Comparison of ENCODE assay signal across 31 cellular contexts in the genomic region with DNA sequence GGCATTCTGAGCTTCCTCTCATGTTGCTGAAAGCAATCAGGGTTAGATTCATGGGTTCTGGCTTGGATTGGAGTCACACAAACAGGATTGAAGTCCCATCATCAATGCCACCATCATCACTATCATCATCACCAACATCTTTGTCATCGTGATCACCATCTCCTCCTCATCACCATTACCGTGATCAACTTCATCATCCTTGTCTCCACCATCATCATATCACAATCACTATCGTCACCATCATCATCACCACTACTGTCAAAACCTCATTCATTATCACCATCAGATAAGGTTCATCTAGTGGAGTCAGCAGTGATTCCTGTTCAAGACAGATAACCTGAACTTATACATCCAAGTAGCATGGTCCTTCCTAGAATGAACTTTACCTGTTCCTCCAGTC.
"Had no signal": no experiment of that assay in that cellular context is flagged by ENCODE, and none has a peak within 500 bp of the region (broad histone marks: within the 10 kb centered on the region; RNA-seq: fewer than 3 reads in every experiment).

No MANE protein-coding gene starts in this region.

- H3K9me3 ChIP-seq: ovary, psoas muscle, suprapubic skin, testis, tibial artery, transverse colon, upper lobe of right lung, uterus had no signal

- H3K4me2 ChIP-seq: neural progenitor cell, smooth muscle cell had no signal

- DNase-seq: natural killer cell; occipital lobe; ovary; posterior cingulate gyrus; psoas muscle; right cardiac atrium; spleen; stimulated activated CD4-positive, alpha-beta T cell treated with anti-CD3 and anti-CD28 coated beads, Interleukin-12 subunit alpha, Interleukin-12 subunit beta, amount 100 ng/mL, for 4 hours; stimulated activated CD4-positive, alpha-beta T cell treated with anti-CD3 and anti-CD28 coated beads, Interleukin-1b, Interleukin-23, amount 100 ng/mL, for 48 hours; stimulated activated CD4-positive, alpha-beta T cell treated with anti-CD3 and anti-CD28 coated beads, Interleukin-4, amount 100 ng/mL, for 1 hour; stimulated activated CD4-positive, alpha-beta T cell treated with anti-CD3 and anti-CD28 coated beads, Interleukin-4, amount 100 ng/mL, for 4 hours; stimulated activated CD8-positive, alpha-beta memory T cell treated with anti-CD3 and anti-CD28 coated beads, Interleukin-4, amount 100 ng/mL, for 48 hours; stimulated activated naive CD4-positive, alpha-beta T cell; stimulated activated naive CD8-positive, alpha-beta T cell treated with anti-CD3 and anti-CD28 coated beads, Interleukin-15, amount 100 ng/mL, for 72 hours; stimulated activated naive CD8-positive, alpha-beta T cell treated with anti-CD3 and anti-CD28 coated beads, Interleukin-15, Interleukin-2, amounts not matched to agents 100 U/mL and 50 U/mL, for 24 hours; substantia nigra; testis; tibial artery; transverse colon; upper lobe of right lung; uterus had no signal

- H3K36me3 Mint-ChIP-seq: natural killer cell; neural progenitor cell; stimulated activated memory B cell treated with anti-CD40 and anti-IgM and Interleukin-4, amounts not matched to agents 10 μg/mL and 1 μg/mL and 100 μg/mL, for 72 hours; type B pancreatic cell had no signal

- H3K4me3 Mint-ChIP-seq: natural killer cell; nephron; neural progenitor cell; stimulated activated memory B cell treated with anti-CD40 and anti-IgM and Interleukin-4, amounts not matched to agents 10 μg/mL and 1 μg/mL and 100 μg/mL, for 72 hours; stimulated activated naive CD8-positive, alpha-beta T cell treated with anti-CD3 and anti-CD28 coated beads, Interleukin-15, amount 100 ng/mL, for 72 hours; type B pancreatic cell had no signal

- H3K4me3 ChIP-seq: neural progenitor cell, ovary, psoas muscle, skin epidermis, smooth muscle cell, spleen, suprapubic skin, testis, tibial artery, transverse colon, upper lobe of right lung, uterus had no signal

- H3K9me3 Mint-ChIP-seq: natural killer cell, neural progenitor cell, type B pancreatic cell had no signal

- H3K27me3 Mint-ChIP-seq: stimulated activated memory B cell treated with anti-CD40 and anti-IgM and Interleukin-4, amounts not matched to agents 10 μg/mL and 1 μg/mL and 100 μg/mL, for 72 hours; stimulated activated naive CD8-positive, alpha-beta T cell treated with anti-CD3 and anti-CD28 coated beads, Interleukin-15, amount 100 ng/mL, for 72 hours; type B pancreatic cell had no signal

- ATAC-seq: natural killer cell; psoas muscle; right cardiac atrium; sciatic nerve; stimulated activated memory B cell treated with anti-CD40 and anti-IgM and Interleukin-4, amounts not matched to agents 10 μg/mL and 1 μg/mL and 100 μg/mL, for 72 hours; stimulated activated naive CD8-positive, alpha-beta T cell treated with anti-CD3 and anti-CD28 coated beads, Interleukin-15, amount 100 ng/mL, for 72 hours; stimulated activated naive CD8-positive, alpha-beta T cell treated with anti-CD3 and anti-CD28 coated beads, Interleukin-15, Interleukin-2, amounts not matched to agents 100 U/mL and 50 U/mL, for 24 hours; upper lobe of right lung had no signal

- H3K4me1 ChIP-seq: neural progenitor cell, parathyroid adenoma, psoas muscle, spleen, testis, transverse colon, upper lobe of right lung, uterus had no signal

- H3K27ac ChIP-seq: neural progenitor cell, ovary, parathyroid adenoma, psoas muscle, skin epidermis, spleen, suprapubic skin, testis, tibial artery, transverse colon, upper lobe of right lung, uterus had no signal

- H3K27ac Mint-ChIP-seq: natural killer cell; nephron; neural progenitor cell; progenitor cell of endocrine pancreas; stimulated activated memory B cell treated with anti-CD40 and anti-IgM and Interleukin-4, amounts not matched to agents 10 μg/mL and 1 μg/mL and 100 μg/mL, for 72 hours; stimulated activated naive CD8-positive, alpha-beta T cell treated with anti-CD3 and anti-CD28 coated beads, Interleukin-15, amount 100 ng/mL, for 72 hours; type B pancreatic cell had no signal

- H3K4me1 Mint-ChIP-seq: natural killer cell; stimulated activated memory B cell treated with anti-CD40 and anti-IgM and Interleukin-4, amounts not matched to agents 10 μg/mL and 1 μg/mL and 100 μg/mL, for 72 hours; stimulated activated naive CD8-positive, alpha-beta T cell treated with anti-CD3 and anti-CD28 coated beads, Interleukin-15, amount 100 ng/mL, for 72 hours had no signal
